8 cellular contexts compared by ENCODE assay signal in the genomic region with DNA sequence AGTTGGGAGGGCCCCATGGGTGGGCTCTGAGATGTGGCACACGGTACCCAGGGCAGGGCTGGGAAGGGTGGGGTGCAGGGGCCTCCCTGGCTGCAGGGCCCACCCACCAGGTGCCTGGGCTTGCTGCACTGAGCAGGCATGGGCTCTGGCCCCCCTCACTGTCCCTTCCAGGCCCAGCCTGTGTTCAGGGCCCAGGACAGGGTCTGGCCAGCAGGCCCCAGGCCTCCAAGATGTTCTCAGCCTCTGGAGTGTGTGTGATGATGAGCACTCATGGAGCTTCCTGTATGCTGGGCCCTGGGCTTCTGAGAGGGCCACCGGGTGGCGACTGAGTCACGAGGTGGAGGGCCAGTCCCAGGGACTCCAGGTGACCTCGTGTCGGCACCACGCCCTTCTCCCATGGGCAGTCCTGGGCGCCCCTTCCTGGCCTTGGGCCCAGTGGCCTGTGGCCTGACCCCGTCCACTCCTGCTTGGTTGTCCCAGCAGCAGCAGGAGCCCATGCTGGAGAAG. TPM values are rescaled to one million over a fixed set of nuclear protein-coding genes. Genes with fewer than 3 reads are reported as not detected.
DNase-seq lines count a peak whose midpoint lies in the region; ATAC-seq and TF ChIP-seq lines count a peak whose summit lies in the region.

No MANE protein-coding gene starts in this region.

- TF ChIP-seq CTCF in AG10803 (conservative IDR thresholded peaks at IDR 0.05; ENCODE audit: low read length): no peak
- peak in 1 of 2 experiments; percentile 35; a peak in 2 of 4 replicates for TF ChIP-seq CTCF in GM23338 (conservative IDR thresholded peaks at IDR 0.05; ENCODE audit: low read depth in 2 of 2)
- no peak for TF ChIP-seq CTCF in activated B cell treated with CpG ODN at 0.5 μM for 24 hours (IDR thresholded peaks at IDR 0.05)

- H3K9me3 Mint-ChIP-seq in GM23338 (no peaks in the 10 kb centered on the region), activated B cell treated with CpG ODN at 0.5 μM for 24 hours (no peaks in the 10 kb centered on the region)

- H3F3A ChIP-seq in GM23338 (replicated peaks; ENCODE audit: low read depth): no peaks in the 10 kb centered on the region

- ATAC-seq in GM23338 (peak; percentile 3; the same call in 1 of the 3 replicates), activated B cell treated with CpG ODN at 0.5 μM for 24 hours (ENCODE audit: low read depth) (peak; percentile 31), GM21447 (IDR thresholded peaks at IDR 0.05; ENCODE audit: unreplicated experiment) (no peak), GM19463 (IDR thresholded peaks at IDR 0.05; ENCODE audit: unreplicated experiment) (no peak)

- H3K4me1 Mint-ChIP-seq in GM23338 (peaks cover 37% of the 10 kb centered on the region), activated B cell treated with CpG ODN at 0.5 μM for 24 hours (peaks cover 23% of the 10 kb centered on the region)

- H3K27me3 Mint-ChIP-seq in GM23338 (ENCODE audit: insufficient read depth, low read depth, poor library complexity) (peaks cover 12% of the 10 kb centered on the region), activated B cell treated with CpG ODN at 0.5 μM for 24 hours (peaks cover under 1% of the 10 kb centered on the region)

- H3K4me1 ChIP-seq in GM23338 (ENCODE audit: insufficient read depth): peaks cover 17% of the 10 kb centered on the region

- peak; percentile 27 for DNase-seq in AG10803 (ENCODE audit: low read depth)
- no peak for DNase-seq in GM23338 (ENCODE audit: low spot score)
- no peak for DNase-seq in activated B cell treated with CpG ODN at 0.5 μM for 24 hours
- DNase-seq in glomerular visceral epithelial cell (ENCODE audit: extremely low spot score): peak; percentile 12
- peak; percentile 11 for DNase-seq in stimulated activated CD4-positive, alpha-beta T cell treated with anti-CD3 and anti-CD28 coated beads, Interleukin-4, amount 100 ng/mL, for 1 hour
- no peak for DNase-seq in occipital lobe (lab: John Stamatoyannopoulos, UW)

- no peaks in the 10 kb centered on the region for H3K36me3 Mint-ChIP-seq in GM23338 (ENCODE audit: low read depth)
- H3K36me3 Mint-ChIP-seq in activated B cell treated with CpG ODN at 0.5 μM for 24 hours (ENCODE audit: low read depth): no peaks in the 10 kb centered on the region

- H4K20me1 ChIP-seq in GM23338 (replicated peaks; ENCODE audit: insufficient read depth): no peaks in the 10 kb centered on the region

- H3K4me3 Mint-ChIP-seq in GM23338: no peak overlapping the region
- H3K4me3 Mint-ChIP-seq in activated B cell treated with CpG ODN at 0.5 μM for 24 hours: peak overlapping the region; percentile 89

- POLR2A ChIA-PET in activated B cell treated with CpG ODN at 0.5 μM for 24 hours (lab: Charles Lee): no interaction called here

- no peaks in the 10 kb centered on the region for H3K36me3 ChIP-seq in GM23338 (ENCODE audit: insufficient read depth)

- H2AFZ ChIP-seq in GM23338: peak overlapping the region; percentile 98; the same call in 1 of the 2 replicates

- H3K4me3 ChIP-seq in AG10803 (ENCODE audit: low read length): peak overlapping the region; percentile 79
- H3K4me3 ChIP-seq in GM23338: no peak overlapping the region

- H3K9me2 ChIP-seq in GM23338 (ENCODE audit: insufficient read depth): no peaks in the 10 kb centered on the region

- CTCF ChIA-PET in activated B cell treated with CpG ODN at 0.5 μM for 24 hours (lab: Charles Lee): no interaction called here

- no peaks in the 10 kb centered on the region for H3K27me3 ChIP-seq in GM23338 (ENCODE audit: insufficient read depth)

- peak overlapping the region; percentile 48; the same call in 1 of the 2 replicates for H3K4me2 ChIP-seq in GM23338

- no peak overlapping the region for H3K27ac Mint-ChIP-seq in GM23338
- peak overlapping the region; percentile 89 for H3K27ac Mint-ChIP-seq in activated B cell treated with CpG ODN at 0.5 μM for 24 hours

- no peaks in the 10 kb centered on the region for H3K79me2 ChIP-seq in GM23338 (replicated peaks; ENCODE audit: insufficient read depth)

- no peak overlapping the region for H3K27ac ChIP-seq in GM23338 (ENCODE audit: low read depth)

- intact Hi-C loops in activated B cell treated with CpG ODN at 0.5 μM for 24 hours (cut with micrococcal nuclease): loop anchor here (2.0 kb wide), 1 partner anchor 76 kb away; the partner anchor contains the start of gene ZDHHC8

TF ChIP-seq in GM23338, 12 proteins besides CTCF, POLR2A, EP300 and RAD21 (continues in another document):
- TF ChIP-seq POLR2AphosphoS5 (IDR thresholded peaks at IDR 0.05; ENCODE audit: low read depth) (no peak), CREB1 (CRISPR knock-in tag; IDR thresholded peaks at IDR 0.05; ENCODE audit: low read depth) (no peak), ZNF331 (CRISPR knock-in tag; IDR thresholded peaks at IDR 0.05; ENCODE audit: low read depth) (no peak), REST (IDR thresholded peaks at IDR 0.05; ENCODE audit: unreplicated experiment) (no peak), NANOG (IDR thresholded peaks at IDR 0.05; ENCODE audit: borderline replicate concordance) (no peak), JUNB (IDR thresholded peaks at IDR 0.05; ENCODE audit: unreplicated experiment) (no peak), ZNF114 (CRISPR knock-in tag; IDR thresholded peaks at IDR 0.05) (no peak), EZH2phosphoT487 (IDR thresholded peaks at IDR 0.05; ENCODE audit: unreplicated experiment) (no peak)
- TF ChIP-seq, protein P1, sequence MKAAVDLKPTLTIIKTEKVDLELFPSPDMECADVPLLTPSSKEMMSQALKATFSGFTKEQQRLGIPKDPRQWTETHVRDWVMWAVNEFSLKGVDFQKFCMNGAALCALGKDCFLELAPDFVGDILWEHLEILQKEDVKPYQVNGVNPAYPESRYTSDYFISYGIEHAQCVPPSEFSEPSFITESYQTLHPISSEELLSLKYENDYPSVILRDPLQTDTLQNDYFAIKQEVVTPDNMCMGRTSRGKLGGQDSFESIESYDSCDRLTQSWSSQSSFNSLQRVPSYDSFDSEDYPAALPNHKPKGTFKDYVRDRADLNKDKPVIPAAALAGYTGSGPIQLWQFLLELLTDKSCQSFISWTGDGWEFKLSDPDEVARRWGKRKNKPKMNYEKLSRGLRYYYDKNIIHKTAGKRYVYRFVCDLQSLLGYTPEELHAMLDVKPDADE (IDR thresholded peaks at IDR 0.05): no peak

RNA-seq across cellular contexts. Expression of gene CCDC188, which starts 55.9 kb away (rescaled TPM):
- total RNA-seq in GM23338 (2014; rRNA removed; shearing (Covaris generic)): not detected in 2 replicates
- not detected in 2 replicates for polyA plus RNA-seq in GM23338 (2016; fragmentation: Nextera tagmentation; extraction: Ambion mirVana)
- total RNA-seq in activated B cell treated with CpG ODN at 0.5 μM for 24 hours: not detected in 2 replicates
- total RNA-seq in occipital lobe: not detected

Comparison
In these comparisons a context has a peak if more than half of its experiments do, and no peak if none do; other contexts are left out.
1. DNase-seq: peak in AG10803 (single experiment), glomerular visceral epithelial cell (single experiment) and stimulated activated CD4-positive, alpha-beta T cell treated with anti-CD3 and anti-CD28 coated beads, Interleukin-4, amount 100 ng/mL, for 1 hour (single experiment); none in GM23338 (single experiment), activated B cell treated with CpG ODN at 0.5 μM for 24 hours (single experiment) and occipital lobe (single experiment).
2. ATAC-seq: peak in GM23338 (single experiment) and activated B cell treated with CpG ODN at 0.5 μM for 24 hours (single experiment); none in GM21447 (single experiment) and GM19463 (single experiment).